20 cellular contexts compared by ENCODE assay signal in genomic region chr7:1227814-1228534, GRCh38. TPM values are rescaled to one million over a fixed set of nuclear protein-coding genes. Genes with fewer than 3 reads are reported as not detected.
DNase-seq lines count a peak whose midpoint lies in the region; ATAC-seq and FAIRE-seq lines count a peak whose summit lies in the region.
"Had no signal": no experiment of that assay in that cellular context is flagged by ENCODE, and none has a peak within 500 bp of the region (broad histone marks: within the 10 kb centered on the region; RNA-seq: fewer than 3 reads in every experiment).

No MANE protein-coding gene starts in this region.

- H3K27me3 Mint-ChIP-seq in T-helper 17 cell (peaks cover 53% of the 10 kb centered on the region), T-cell (peaks cover 49 to 73% of the 10 kb centered on the region in 2 donors)

- ATAC-seq in T-helper 17 cell: no peak
- no peak for ATAC-seq in T-cell (replicated peaks in 1 of 4)
- no peak for ATAC-seq in GM21737 (IDR thresholded peaks at IDR 0.05; ENCODE audit: unreplicated experiment)
- ATAC-seq: activated T-helper 17 cell treated with anti-CD3 and anti-CD28 coated beads, Interleukin-2, amount 50 U/mL, for 72 hours; left cardiac atrium had no signal

- peaks cover 0 to 71% (median 58%) of the 10 kb centered on the region in 11 experiments; a peak in 17 of 22 replicates for H4K20me1 ChIP-seq in BLaER1 treated with 17β-estradiol and CSF1 and Interleukin-3, amounts not matched to agents 10 nM and 100 nM

- H3K27ac Mint-ChIP-seq in T-helper 17 cell (peak overlapping the region; percentile 54), T-cell (peak overlapping the region in 1 of 2 donors; percentile 52)
- H3K27ac Mint-ChIP-seq: activated T-helper 17 cell treated with anti-CD3 and anti-CD28 coated beads, Interleukin-2, amount 50 U/mL, for 72 hours; mesothelial cell of epicardium had no signal

- H3K9ac ChIP-seq in BLaER1 treated with 17β-estradiol and CSF1 and Interleukin-3, amounts not matched to agents 10 nM and 100 nM: no peak overlapping the region

- no peak for DNase-seq in T-helper 17 cell
- peak; percentile 93 for DNase-seq in iPS DF 19.7 (ENCODE audit: low read depth, low spot score)
- DNase-seq in T-cell: no peak
- no peak for DNase-seq in urothelium cell line (ENCODE audit: low spot score)
- DNase-seq: left cardiac atrium; NCI-H82; SIG-M5; stimulated activated CD8-positive, alpha-beta memory T cell treated with anti-CD3 and anti-CD28 coated beads, Interleukin-4, amount 100 ng/mL, for 48 hours had no signal

- peak overlapping the region; percentile 16 to 89 (median 65); a peak in 19 of 22 replicates for H3K4me2 ChIP-seq in BLaER1 treated with 17β-estradiol and CSF1 and Interleukin-3, amounts not matched to agents 10 nM and 100 nM

- H3K4me1 ChIP-seq in BLaER1 treated with 17β-estradiol and CSF1 and Interleukin-3, amounts not matched to agents 10 nM and 100 nM: peaks cover 12 to 22% (median 16%) of the 10 kb centered on the region in 10 experiments; a peak in 18 of 20 replicates

- H3K9me3 ChIP-seq in BLaER1 treated with 17β-estradiol and CSF1 and Interleukin-3, amounts not matched to agents 10 nM and 100 nM (replicated peaks in 1 of 11): no peaks in the 10 kb centered on the region
- H3K9me3 ChIP-seq in T-helper 17 cell (ENCODE audit: control insufficient read depth, low read length, poor library complexity, severe bottlenecking): no peaks in the 10 kb centered on the region
- H3K9me3 ChIP-seq: neutrophil, thoracic aorta had no signal

- no peaks in the 10 kb centered on the region for H3K36me3 ChIP-seq in BLaER1 treated with 17β-estradiol and CSF1 and Interleukin-3, amounts not matched to agents 10 nM and 100 nM
- H3K36me3 ChIP-seq: cardiac muscle cell, neutrophil, thoracic aorta had no signal

- POLR2A ChIA-PET in T-cell (lab: Charles Lee): no interaction called here

- H3K27me3 ChIP-seq in BLaER1 treated with 17β-estradiol and CSF1 and Interleukin-3, amounts not matched to agents 10 nM and 100 nM: peaks cover 96 to 99% (median 99%) of the 10 kb centered on the region in 11 experiments

- no peak overlapping the region for H3K27ac ChIP-seq in BLaER1 treated with 17β-estradiol and CSF1 and Interleukin-3, amounts not matched to agents 10 nM and 100 nM
- H3K27ac ChIP-seq: cardiac muscle cell, neutrophil had no signal

- CTCF ChIA-PET in T-cell (lab: Charles Lee): interaction anchor here (0.6 to 0.7 kb wide), 2 partner anchors 12 to 63 kb away, joined by 3 to 4 read pairs; no protein-coding TSS in a partner anchor

- peak overlapping the region in 5 of 10 experiments; percentile 14 to 40 (median 24); a peak in 5 of 20 replicates for H3K4me3 ChIP-seq in BLaER1 treated with 17β-estradiol and CSF1 and Interleukin-3, amounts not matched to agents 10 nM and 100 nM
- H3K4me3 ChIP-seq: cardiac muscle cell, dorsolateral prefrontal cortex, thoracic aorta had no signal

- peaks cover 4% of the 10 kb centered on the region for H3K36me3 Mint-ChIP-seq in T-helper 17 cell (ENCODE audit: low read depth)
- H3K36me3 Mint-ChIP-seq in T-cell: no peaks in the 10 kb centered on the region
- H3K36me3 Mint-ChIP-seq: mesothelial cell of epicardium had no signal

- H3K9me3 Mint-ChIP-seq in T-cell: no peaks in the 10 kb centered on the region
- H3K9me3 Mint-ChIP-seq: activated T-helper 17 cell treated with anti-CD3 and anti-CD28 coated beads, Interleukin-2, amount 50 U/mL, for 72 hours; mesothelial cell of epicardium had no signal

- H3K4me1 Mint-ChIP-seq in T-helper 17 cell (peaks cover 9% of the 10 kb centered on the region), T-cell (peaks cover 15 to 23% (median 16%) of the 10 kb centered on the region in 3 donors)

- H3K4me3 Mint-ChIP-seq in T-helper 17 cell (peak overlapping the region; percentile 62), T-cell (no peak overlapping the region)
- H3K4me3 Mint-ChIP-seq: activated T-helper 17 cell treated with anti-CD3 and anti-CD28 coated beads, Interleukin-2, amount 50 U/mL, for 72 hours; mesothelial cell of epicardium had no signal

- FAIRE-seq in G401.6 (lab: Jason Lieb, UNC) (peak; percentile 49), urothelium cell line (lab: Jason Lieb, UNC) (no peak)

RNA-seq across cellular contexts. Expression of gene UNCX, which starts 4.7 kb away (rescaled TPM):
- total RNA-seq in T-helper 17 cell: not detected
- not detected for total RNA-seq in T-cell
- total RNA-seq: activated CD8-positive, alpha-beta memory T cell treated with anti-CD3 and anti-CD28 coated beads for 36 hours; activated T-helper 17 cell treated with anti-CD3 and anti-CD28 coated beads, Interleukin-2, amount 50 U/mL, for 72 hours; dorsolateral prefrontal cortex; HT-29; left cardiac atrium; LHCN-M2; mesothelial cell of epicardium; thoracic aorta had no signal
